13 cellular contexts compared by ENCODE assay signal in genomic region chr12:65602191-65602578, GRCh38.
DNase-seq lines count a peak whose midpoint lies in the region; ATAC-seq and TF ChIP-seq lines count a peak whose summit lies in the region.
"Had no signal": no experiment of that assay in that cellular context is flagged by ENCODE, and none has a peak within 500 bp of the region (broad histone marks: within the 10 kb centered on the region; RNA-seq: fewer than 3 reads in every experiment).

No MANE protein-coding gene starts in this region.

- POLR2A ChIA-PET in IMR-90 (lab: Charles Lee; ENCODE audit: unreplicated experiment) = interaction anchor here (0.6 to 1.1 kb wide), 5 partner anchors 30 to 228 kb away, joined by 3 to 6 read pairs (median 3); no protein-coding TSS in a partner anchor
- POLR2A ChIA-PET in activated CD8-positive, alpha-beta T cell treated with anti-CD3 and anti-CD28 coated beads, Interleukin-2, amount 10 ng/mL, durations not matched to agents 7 days and 5 days (lab: Charles Lee) = no interaction called here

- ATAC-seq in IMR-90 (ENCODE audit: low read depth) = no peak
- ATAC-seq in foreskin keratinocyte = no peak
- ATAC-seq in thoracic aorta (ENCODE audit: insufficient number of reproducible peaks, low FRiP score, low read depth) = no peak
- no peak for ATAC-seq in natural killer cell treated with Interleukin-12 subunit alpha and Interleukin-12 subunit beta and Interleukin-15 and Interleukin-18, amount 100 ng/mL, for 72 hours
- ATAC-seq in activated CD8-positive, alpha-beta T cell treated with anti-CD3 and anti-CD28 coated beads, Interleukin-2, amount 10 ng/mL, durations not matched to agents 7 days and 5 days = no peak

- H3K27ac ChIP-seq in IMR-90 (ENCODE audit: insufficient read depth, low read length) (no peak overlapping the region), foreskin keratinocyte (peak overlapping the region; percentile 94), thoracic aorta (no peak overlapping the region)
- H3K27ac ChIP-seq: body of pancreas had no signal

- H3K9me3 Mint-ChIP-seq in natural killer cell treated with Interleukin-12 subunit alpha and Interleukin-12 subunit beta and Interleukin-15 and Interleukin-18, amount 100 ng/mL, for 72 hours = no peaks in the 10 kb centered on the region
- H3K9me3 Mint-ChIP-seq in activated CD8-positive, alpha-beta T cell treated with anti-CD3 and anti-CD28 coated beads, Interleukin-2, amount 10 ng/mL, durations not matched to agents 7 days and 5 days (ENCODE audit: insufficient read depth) = no peaks in the 10 kb centered on the region
- H3K9me3 Mint-ChIP-seq: activated naive CD8-positive, alpha-beta T cell treated with anti-CD3 and anti-CD28 coated beads, Interleukin-2, amount 10 ng/mL, durations not matched to agents 7 days and 5 days had no signal

- no peak overlapping the region for H2AFZ ChIP-seq in IMR-90 (replicated peaks; ENCODE audit: low read length, poor library complexity)

- no peak overlapping the region for H3K4me3 ChIP-seq in IMR-90 (ENCODE audit: insufficient read depth, low read depth, low read length)
- peak overlapping the region; percentile 80 for H3K4me3 ChIP-seq in adipocyte (ENCODE audit: low read length)
- peak overlapping the region; percentile 52 for H3K4me3 ChIP-seq in thoracic aorta
- H3K4me3 ChIP-seq: body of pancreas, transverse colon had no signal

- dilution Hi-C loops in IMR-90 (cut with HindIII; ENCODE audit: low sequenced_read_pairs, unreplicated experiment) = no loop called here

- no peaks in the 10 kb centered on the region for H3K4me1 Mint-ChIP-seq in natural killer cell treated with Interleukin-12 subunit alpha and Interleukin-12 subunit beta and Interleukin-15 and Interleukin-18, amount 100 ng/mL, for 72 hours (ENCODE audit: low read depth in 2 of 2)
- H3K4me1 Mint-ChIP-seq in activated CD8-positive, alpha-beta T cell treated with anti-CD3 and anti-CD28 coated beads, Interleukin-2, amount 10 ng/mL, durations not matched to agents 7 days and 5 days (ENCODE audit: low read depth) = no peaks in the 10 kb centered on the region
- H3K4me1 Mint-ChIP-seq: activated T-helper 17 cell treated with anti-CD3 and anti-CD28 coated beads, Interleukin-2, amount 50 U/mL, for 72 hours had no signal

- peaks cover 9 to 18% of the 10 kb centered on the region in 2 experiments; a peak in 3 of 4 replicates for H3K79me1 ChIP-seq in IMR-90 (ENCODE audit: low read depth in 1 of 2, low read length in 2 of 2)

- in situ Hi-C loops in IMR-90 (cut with MboI; ENCODE audit: low sequenced_read_pairs) = loop anchor here (10.0 kb wide), 1 partner anchor 223 kb away; the partner anchor contains the start of gene HMGA2

- peaks cover 13% of the 10 kb centered on the region for H3K4me1 ChIP-seq in IMR-90 (ENCODE audit: control insufficient read depth, insufficient read depth, low read length)
- peaks cover 23% of the 10 kb centered on the region for H3K4me1 ChIP-seq in adipocyte (ENCODE audit: control insufficient read depth, insufficient read depth, low read length)
- peaks cover 45% of the 10 kb centered on the region for H3K4me1 ChIP-seq in foreskin keratinocyte
- peaks cover 9 to 10% of the 10 kb centered on the region in 2 donors for H3K4me1 ChIP-seq in thoracic aorta (ENCODE audit: control insufficient read depth in 1 of 2, low read depth in 2 of 2)
- H3K4me1 ChIP-seq: BE2C had no signal

- TF ChIP-seq POLR2A in IMR-90 (IDR thresholded peaks at IDR 0.05; ENCODE audit: low read depth, low read length) = no peak

- no peaks in the 10 kb centered on the region for H3K36me3 Mint-ChIP-seq in natural killer cell treated with Interleukin-12 subunit alpha and Interleukin-12 subunit beta and Interleukin-15 and Interleukin-18, amount 100 ng/mL, for 72 hours
- H3K36me3 Mint-ChIP-seq in activated CD8-positive, alpha-beta T cell treated with anti-CD3 and anti-CD28 coated beads, Interleukin-2, amount 10 ng/mL, durations not matched to agents 7 days and 5 days (ENCODE audit: low read depth) = no peaks in the 10 kb centered on the region
- H3K36me3 Mint-ChIP-seq: activated naive CD8-positive, alpha-beta T cell treated with anti-CD3 and anti-CD28 coated beads, Interleukin-2, amount 10 ng/mL, durations not matched to agents 7 days and 5 days had no signal

- no TSS peak for BruUV-seq in IMR-90 (replicated peaks; lab: Mats Ljungman, UMichigan)

- peaks cover 4% of the 10 kb centered on the region for H3K9me1 ChIP-seq in IMR-90 (ENCODE audit: insufficient read depth, low read length)

- peak overlapping the region; percentile 19; the same call in 1 of the 2 replicates for H3K4me2 ChIP-seq in IMR-90 (ENCODE audit: low read depth, low read length)

- no CpG with 5 or more reads among the region's 5 CpGs for WGBS in IMR-90 (ENCODE audit: extremely low coverage in 2 of 2, insufficient read length in 1 of 2), 2 experiments

- peak overlapping the region; percentile 71 for H3K23ac ChIP-seq in IMR-90 (ENCODE audit: low read depth, low read length)

- H2BK120ac ChIP-seq in IMR-90 (ENCODE audit: low read depth, low read length) = peak overlapping the region; percentile 95

- H2AK5ac ChIP-seq in IMR-90 (ENCODE audit: low read depth, low read length) = peak overlapping the region; percentile 56

- peak overlapping the region; percentile 86; the same call in 1 of the 2 replicates for H2BK20ac ChIP-seq in IMR-90 (ENCODE audit: low read depth, low read length)

- no peaks in the 10 kb centered on the region for H3K9me3 ChIP-seq in IMR-90 (ENCODE audit: control insufficient read depth, insufficient read depth, low read length)
- no peaks in the 10 kb centered on the region for H3K9me3 ChIP-seq in adipocyte (ENCODE audit: control insufficient read depth, low read length)
- no peaks in the 10 kb centered on the region for H3K9me3 ChIP-seq in thoracic aorta
- H3K9me3 ChIP-seq: BE2C, body of pancreas, gastrocnemius medialis, transverse colon had no signal

- no peak for DNase-seq in IMR-90
- peak; percentile 37 for DNase-seq in adipocyte (ENCODE audit: low read depth)
- DNase-seq in foreskin keratinocyte = no peak
- DNase-seq in thoracic aorta (ENCODE audit: low spot score) = no peak
- no peak for DNase-seq in natural killer cell treated with Interleukin-12 subunit alpha and Interleukin-12 subunit beta and Interleukin-15 and Interleukin-18, amount 100 ng/mL, for 72 hours (ENCODE audit: low spot score)
- DNase-seq in activated CD8-positive, alpha-beta T cell treated with anti-CD3 and anti-CD28 coated beads, Interleukin-2, amount 10 ng/mL, durations not matched to agents 7 days and 5 days = no peak
- no peak for DNase-seq in mesenteric fat pad (ENCODE audit: low spot score)

- peak overlapping the region; percentile 97 for H2BK5ac ChIP-seq in IMR-90 (ENCODE audit: low read depth, low read length, poor library complexity, severe bottlenecking)

- H4K5ac ChIP-seq in IMR-90 (ENCODE audit: low read depth, low read length) = peak overlapping the region; percentile 49; the same call in 1 of the 2 replicates

- intact Hi-C loops in IMR-90 (cut with micrococcal nuclease) = loop anchor here (1.0 to 5.0 kb wide), 8 partner anchors 45 to 485 kb away; no protein-coding TSS in a partner anchor

- H4K20me1 ChIP-seq in IMR-90 (ENCODE audit: insufficient read depth, low read length) = no peaks in the 10 kb centered on the region

- H3K36me3 ChIP-seq in IMR-90 (ENCODE audit: control insufficient read depth, insufficient read depth, low read length) (no peaks in the 10 kb centered on the region), adipocyte (ENCODE audit: control insufficient read depth, insufficient read depth, low read length, severe bottlenecking) (no peaks in the 10 kb centered on the region), thoracic aorta (no peaks in the 10 kb centered on the region)
- H3K36me3 ChIP-seq: BE2C, gastrocnemius medialis, transverse colon had no signal

- TF ChIP-seq RAD21 in IMR-90 (IDR thresholded peaks at IDR 0.05; ENCODE audit: low read length) = no peak

- CTCF ChIA-PET in IMR-90 (lab: Yijun Ruan, JAX) = interaction anchor here (0.6 to 2.2 kb wide), 25 partner anchors 8 to 483 kb away, joined by 3 to 13 read pairs (median 4); no protein-coding TSS in a partner anchor
- CTCF ChIA-PET in activated CD8-positive, alpha-beta T cell treated with anti-CD3 and anti-CD28 coated beads, Interleukin-2, amount 10 ng/mL, durations not matched to agents 7 days and 5 days (lab: Charles Lee) = interaction anchor here (1.2 to 1.8 kb wide), 5 partner anchors 9 to 434 kb away, joined by 3 to 5 read pairs (median 4); no protein-coding TSS in a partner anchor

- H3K9ac ChIP-seq in IMR-90 (ENCODE audit: low read depth, low read length) (no peak overlapping the region), adipocyte (ENCODE audit: low read length) (peak overlapping the region; percentile 28)

- no peak overlapping the region for H3K27ac Mint-ChIP-seq in natural killer cell treated with Interleukin-12 subunit alpha and Interleukin-12 subunit beta and Interleukin-15 and Interleukin-18, amount 100 ng/mL, for 72 hours
- no peak overlapping the region for H3K27ac Mint-ChIP-seq in activated CD8-positive, alpha-beta T cell treated with anti-CD3 and anti-CD28 coated beads, Interleukin-2, amount 10 ng/mL, durations not matched to agents 7 days and 5 days
- H3K27ac Mint-ChIP-seq: activated naive CD8-positive, alpha-beta T cell treated with anti-CD3 and anti-CD28 coated beads, Interleukin-2, amount 10 ng/mL, durations not matched to agents 7 days and 5 days; activated T-helper 17 cell treated with anti-CD3 and anti-CD28 coated beads, Interleukin-2, amount 50 U/mL, for 72 hours had no signal

- TF ChIP-seq CTCF in IMR-90 (conservative IDR thresholded peaks at IDR 0.05; ENCODE audit: low read depth, low read length) (no peak), foreskin keratinocyte (conservative IDR thresholded peaks at IDR 0.05) (no peak), thoracic aorta (IDR thresholded peaks at IDR 0.05) (no peak)

- H3K27me3 Mint-ChIP-seq in natural killer cell treated with Interleukin-12 subunit alpha and Interleukin-12 subunit beta and Interleukin-15 and Interleukin-18, amount 100 ng/mL, for 72 hours = peaks cover 29 to 55% of the 10 kb centered on the region in 2 donors
- peaks cover 6% of the 10 kb centered on the region for H3K27me3 Mint-ChIP-seq in activated CD8-positive, alpha-beta T cell treated with anti-CD3 and anti-CD28 coated beads, Interleukin-2, amount 10 ng/mL, durations not matched to agents 7 days and 5 days (ENCODE audit: low read depth)

- no peak overlapping the region for H2AK9ac ChIP-seq in IMR-90 (replicated peaks; ENCODE audit: low read depth, low read length, poor library complexity)

- peak overlapping the region; percentile 76 for H3K14ac ChIP-seq in IMR-90 (replicated peaks; ENCODE audit: low read depth, low read length)

- peak overlapping the region; percentile 97; the same call in 1 of the 2 replicates for H3K4ac ChIP-seq in IMR-90 (ENCODE audit: low read depth, low read length)

- peak overlapping the region; percentile 27; the same call in 1 of the 3 replicates for H2BK15ac ChIP-seq in IMR-90 (ENCODE audit: low read depth, low read length)

- peak overlapping the region; percentile 30 to 67 for H4K8ac ChIP-seq in IMR-90 (ENCODE audit: low read depth in 2 of 2, low read length in 2 of 2)

- H3K27me3 ChIP-seq in IMR-90 (ENCODE audit: control insufficient read depth, insufficient read depth, low read length) (no peaks in the 10 kb centered on the region), adipocyte (replicated peaks; ENCODE audit: control insufficient read depth, insufficient read depth, low read length) (no peaks in the 10 kb centered on the region), foreskin keratinocyte (no peaks in the 10 kb centered on the region), thoracic aorta (replicated peaks; ENCODE audit: insufficient read depth) (no peaks in the 10 kb centered on the region)
- H3K27me3 ChIP-seq: BE2C, body of pancreas had no signal

- H4K91ac ChIP-seq in IMR-90 (ENCODE audit: insufficient read depth, low read depth, low read length) = peak overlapping the region; percentile 62

- H3K4me3 Mint-ChIP-seq in natural killer cell treated with Interleukin-12 subunit alpha and Interleukin-12 subunit beta and Interleukin-15 and Interleukin-18, amount 100 ng/mL, for 72 hours = no peak overlapping the region
- no peak overlapping the region for H3K4me3 Mint-ChIP-seq in activated CD8-positive, alpha-beta T cell treated with anti-CD3 and anti-CD28 coated beads, Interleukin-2, amount 10 ng/mL, durations not matched to agents 7 days and 5 days
- H3K4me3 Mint-ChIP-seq: activated naive CD8-positive, alpha-beta T cell treated with anti-CD3 and anti-CD28 coated beads, Interleukin-2, amount 10 ng/mL, durations not matched to agents 7 days and 5 days; activated T-helper 17 cell treated with anti-CD3 and anti-CD28 coated beads, Interleukin-2, amount 50 U/mL, for 72 hours had no signal

- H3K56ac ChIP-seq in IMR-90 (ENCODE audit: extremely low read depth, insufficient read depth, low read length) = peak overlapping the region; percentile 41; the same call in 1 of the 2 replicates

- peak overlapping the region; percentile 80; the same call in 1 of the 2 replicates for H3K18ac ChIP-seq in IMR-90 (ENCODE audit: low read depth, low read length)
